25 cellular contexts compared by ENCODE assay signal in the genomic region with DNA sequence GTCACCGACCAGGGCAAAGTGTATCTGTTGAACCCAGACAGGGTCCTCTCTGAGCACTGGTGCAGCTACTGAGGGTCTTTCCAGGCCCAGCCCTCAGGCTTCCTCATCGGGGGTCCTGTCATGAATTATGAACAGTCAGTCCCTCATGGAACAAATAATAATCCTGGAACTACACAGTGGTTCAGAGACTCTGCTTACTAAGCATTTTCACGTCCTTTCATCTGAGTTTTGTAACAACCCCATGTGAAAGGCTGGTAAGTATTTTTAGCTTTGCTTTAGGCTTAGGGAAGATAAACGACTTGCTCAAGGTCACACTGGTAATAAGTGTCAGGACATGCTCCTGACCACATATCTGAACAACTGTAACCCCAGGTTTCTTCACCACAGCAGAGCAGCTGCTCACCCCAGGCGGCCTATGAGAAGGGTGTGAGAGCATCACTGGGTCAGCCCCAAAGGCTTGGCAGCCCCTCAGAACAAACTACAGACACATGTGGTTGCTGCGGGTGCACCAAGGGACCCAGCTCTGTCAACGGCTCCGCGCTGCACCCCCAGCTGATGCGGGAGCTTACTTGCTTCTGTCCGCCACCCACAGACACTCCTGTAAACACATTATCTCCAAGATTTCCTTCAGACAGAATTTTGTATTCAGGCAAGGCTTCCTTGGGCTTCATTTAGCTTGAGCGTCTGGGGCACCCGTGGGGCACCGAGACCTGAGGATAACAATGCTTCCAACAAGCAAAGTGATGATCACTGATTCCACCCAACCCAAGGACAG. TPM values are rescaled to one million over a fixed set of nuclear protein-coding genes. Genes with fewer than 3 reads are reported as not detected.
"Had no signal": no experiment of that assay in that cellular context is flagged by ENCODE, and none has a peak within 500 bp of the region (broad histone marks: within the 10 kb centered on the region; RNA-seq: fewer than 3 reads in every experiment).

No MANE protein-coding gene starts in this region.

- H3K27ac ChIP-seq: cardiac muscle cell, esophagus muscularis mucosa, heart right ventricle, left lung, skin epidermis, tibial artery had no signal

- H3K36me3 Mint-ChIP-seq: activated CD8-positive, alpha-beta memory T cell treated with anti-CD3 and anti-CD28 coated beads, Interleukin-2, amount 10 ng/mL, durations not matched to agents 7 days and 5 days; activated naive CD8-positive, alpha-beta T cell treated with anti-CD3 and anti-CD28 coated beads, Interleukin-2, amount 10 ng/mL, durations not matched to agents 7 days and 5 days had no signal

- FAIRE-seq: endothelial cell of umbilical vein, urothelium cell line had no signal

- H3K4me1 ChIP-seq: esophagus muscularis mucosa, heart right ventricle, left lung, tibial artery had no signal

- ATAC-seq: activated CD8-positive, alpha-beta memory T cell treated with anti-CD3 and anti-CD28 coated beads, Interleukin-2, amount 10 ng/mL, durations not matched to agents 7 days and 5 days; left lung; stimulated activated naive CD8-positive, alpha-beta T cell treated with anti-CD3 and anti-CD28 coated beads, Interleukin-15, Interleukin-2, amounts not matched to agents 100 U/mL and 50 U/mL, for 24 hours had no signal

- H3K36me3 ChIP-seq: cardiac muscle cell, esophagus muscularis mucosa, heart right ventricle, left lung, tibial artery had no signal

- H3K27ac Mint-ChIP-seq: activated B cell treated with CpG ODN at 0.5 μM for 24 hours; activated CD4-positive, alpha-beta memory T cell treated with anti-CD3 and anti-CD28 coated beads, Interleukin-2, amount 10 ng/mL, durations not matched to agents 7 days and 5 days; activated CD8-positive, alpha-beta memory T cell treated with anti-CD3 and anti-CD28 coated beads, Interleukin-2, amount 10 ng/mL, durations not matched to agents 7 days and 5 days; activated naive CD8-positive, alpha-beta T cell treated with anti-CD3 and anti-CD28 coated beads, Interleukin-2, amount 10 ng/mL, durations not matched to agents 7 days and 5 days; dendritic cell treated with granulocyte-macrophage colony-stimulating factor and Interleukin-4, amounts not matched to agents 40 ng/mL and 50 ng/mL, for 4 days; progenitor cell of endocrine pancreas had no signal

- H3K9me3 ChIP-seq: esophagus muscularis mucosa, heart right ventricle, left lung, tibial artery had no signal

- H3K9me3 Mint-ChIP-seq: activated B cell treated with CpG ODN at 0.5 μM for 24 hours; activated CD4-positive, alpha-beta memory T cell treated with anti-CD3 and anti-CD28 coated beads, Interleukin-2, amount 10 ng/mL, durations not matched to agents 7 days and 5 days; activated naive CD8-positive, alpha-beta T cell treated with anti-CD3 and anti-CD28 coated beads, Interleukin-2, amount 10 ng/mL, durations not matched to agents 7 days and 5 days; dendritic cell treated with granulocyte-macrophage colony-stimulating factor and Interleukin-4, amounts not matched to agents 40 ng/mL and 50 ng/mL, for 4 days; neural crest cell had no signal

- H3K4me3 ChIP-seq: cardiac muscle cell, esophagus muscularis mucosa, heart right ventricle, left lung, skin epidermis, tibial artery had no signal

- H3K4me1 Mint-ChIP-seq: activated CD4-positive, alpha-beta memory T cell treated with anti-CD3 and anti-CD28 coated beads, Interleukin-2, amount 10 ng/mL, durations not matched to agents 7 days and 5 days; activated CD8-positive, alpha-beta memory T cell treated with anti-CD3 and anti-CD28 coated beads, Interleukin-2, amount 10 ng/mL, durations not matched to agents 7 days and 5 days; activated naive CD8-positive, alpha-beta T cell treated with anti-CD3 and anti-CD28 coated beads, Interleukin-2, amount 10 ng/mL, durations not matched to agents 7 days and 5 days had no signal

- H3K4me3 Mint-ChIP-seq: activated B cell treated with CpG ODN at 0.5 μM for 24 hours; activated CD4-positive, alpha-beta memory T cell treated with anti-CD3 and anti-CD28 coated beads, Interleukin-2, amount 10 ng/mL, durations not matched to agents 7 days and 5 days; activated CD8-positive, alpha-beta memory T cell treated with anti-CD3 and anti-CD28 coated beads, Interleukin-2, amount 10 ng/mL, durations not matched to agents 7 days and 5 days; activated naive CD8-positive, alpha-beta T cell treated with anti-CD3 and anti-CD28 coated beads, Interleukin-2, amount 10 ng/mL, durations not matched to agents 7 days and 5 days; dendritic cell treated with granulocyte-macrophage colony-stimulating factor and Interleukin-4, amounts not matched to agents 40 ng/mL and 50 ng/mL, for 4 days; neural crest cell had no signal

- DNase-seq: activated B cell treated with CpG ODN at 0.5 μM for 24 hours; activated CD4-positive, alpha-beta memory T cell treated with anti-CD3 and anti-CD28 coated beads, Interleukin-2, amount 10 ng/mL, durations not matched to agents 7 days and 5 days; activated CD4-positive, alpha-beta T cell treated with anti-CD3 and anti-CD28 coated beads for 4 hours; activated CD8-positive, alpha-beta memory T cell treated with anti-CD3 and anti-CD28 coated beads, Interleukin-2, amount 10 ng/mL, durations not matched to agents 7 days and 5 days; activated naive CD4-positive, alpha-beta T cell treated with Interleukin-2 at 50 U/mL for 16 hours; activated naive CD8-positive, alpha-beta T cell treated with anti-CD3 and anti-CD28 coated beads, Interleukin-2, amount 10 ng/mL, durations not matched to agents 7 days and 5 days; amygdala; effector CD8-positive, alpha-beta T cell; heart right ventricle; left lung; stimulated activated naive CD8-positive, alpha-beta T cell treated with anti-CD3 and anti-CD28 coated beads, Interleukin-15, Interleukin-2, amounts not matched to agents 100 U/mL and 50 U/mL, for 24 hours; substantia nigra; tibial artery had no signal

RNA-seq across cellular contexts. Expression of a gene that starts 19.4 kb away (rescaled TPM):
- total RNA-seq: activated B cell treated with CpG ODN at 0.5 μM for 24 hours; activated CD4-positive, alpha-beta memory T cell treated with anti-CD3 and anti-CD28 coated beads, Interleukin-2, amount 10 ng/mL, durations not matched to agents 7 days and 5 days; activated CD8-positive, alpha-beta memory T cell treated with anti-CD3 and anti-CD28 coated beads, Interleukin-2, amount 10 ng/mL, durations not matched to agents 7 days and 5 days; activated naive CD8-positive, alpha-beta T cell treated with anti-CD3 and anti-CD28 coated beads, Interleukin-2, amount 10 ng/mL, durations not matched to agents 7 days and 5 days; cardiac muscle cell; chondrocyte; endothelial cell of umbilical vein; esophagus muscularis mucosa; heart right ventricle; kidney epithelial cell; left lung; lung microvascular endothelial cell; omental fat pad; progenitor cell of endocrine pancreas had no signal
- polyA plus RNA-seq: cardiac muscle cell, endothelial cell of umbilical vein, heart right ventricle had no signal
